ENCODE assay signal across 8 cellular contexts in the genomic region with DNA sequence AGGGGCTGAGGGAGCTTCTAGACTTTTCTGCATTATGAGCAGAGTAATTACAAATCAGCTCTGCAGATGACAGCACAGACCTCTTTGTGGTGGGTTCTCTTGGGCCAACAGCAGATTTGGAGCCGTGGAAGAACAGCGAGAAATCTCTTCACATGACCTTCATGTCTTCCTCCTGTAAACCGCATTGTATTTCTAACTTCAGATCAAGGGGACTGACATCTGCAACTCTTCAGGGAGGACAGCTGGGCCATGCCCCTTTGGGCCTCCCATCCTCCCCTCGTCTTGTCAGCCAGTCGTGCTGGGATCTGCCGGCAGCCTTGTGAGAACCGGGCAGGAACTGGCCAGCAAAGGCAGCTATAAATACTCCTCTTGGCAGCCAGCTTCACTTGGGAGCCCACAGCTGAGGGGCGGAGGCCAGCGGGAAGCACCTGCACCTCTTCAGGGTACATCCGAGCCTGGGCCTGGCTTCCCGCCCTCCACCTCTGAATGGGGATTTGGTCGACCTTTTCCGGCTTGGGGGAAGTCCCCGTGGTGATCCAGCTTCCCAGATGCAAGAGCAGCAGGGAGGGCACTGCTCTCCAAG. TPM values are rescaled to one million over a fixed set of nuclear protein-coding genes. Genes with fewer than 3 reads are reported as not detected.
DNase-seq lines count a peak whose midpoint lies in the region; ATAC-seq and TF ChIP-seq lines count a peak whose summit lies in the region.

No MANE protein-coding gene starts in this region.

- no peak overlapping the region for H3K4ac ChIP-seq in mesendoderm (ENCODE audit: low read depth, low read length)

- no peak overlapping the region for H3K9ac ChIP-seq in mesendoderm (ENCODE audit: low read length)

- H3F3A ChIP-seq in DOHH2 (ENCODE audit: control insufficient read depth, insufficient read depth) = peaks cover 72% of the 10 kb centered on the region

- H3K4me3 ChIP-seq in DOHH2 (ENCODE audit: low read length) (peak overlapping the region; percentile 63), mesendoderm (ENCODE audit: low read length) (no peak overlapping the region)

- H2BK120ac ChIP-seq in mesendoderm (ENCODE audit: low read depth, low read length) = no peak overlapping the region

- H3K56ac ChIP-seq in mesendoderm (ENCODE audit: low read length) = no peak overlapping the region

- no peak overlapping the region for H2AK5ac ChIP-seq in mesendoderm (ENCODE audit: low read length)

- no peaks in the 10 kb centered on the region for H3K27me3 ChIP-seq in DOHH2 (ENCODE audit: control insufficient read depth, low read length)
- no peaks in the 10 kb centered on the region for H3K27me3 ChIP-seq in mesendoderm (ENCODE audit: insufficient read depth, low read length, poor library complexity)

- no peak overlapping the region for H3K23ac ChIP-seq in mesendoderm (ENCODE audit: low read length)

- no peaks in the 10 kb centered on the region for H4K20me1 ChIP-seq in DOHH2 (ENCODE audit: control insufficient read depth, insufficient read depth, low read depth, low read length)

- no peak overlapping the region for H4K5ac ChIP-seq in mesendoderm (ENCODE audit: low read length)

- H4K8ac ChIP-seq in mesendoderm (ENCODE audit: low read depth, low read length) = no peak overlapping the region

- no peaks in the 10 kb centered on the region for H3K79me1 ChIP-seq in mesendoderm (ENCODE audit: low read length)

- no peaks in the 10 kb centered on the region for H3K9me3 ChIP-seq in DOHH2 (ENCODE audit: control insufficient read depth, insufficient read depth, low read length)

- ATAC-seq in HG02571 (IDR thresholded peaks at IDR 0.05; ENCODE audit: unreplicated experiment) = peak; percentile 15

- H3K4me1 ChIP-seq in DOHH2 (ENCODE audit: control insufficient read depth, low read length) (peaks cover 98% of the 10 kb centered on the region), mesendoderm (ENCODE audit: control insufficient read depth, low read depth, low read length) (peaks cover 4% of the 10 kb centered on the region)

- H3K4me2 ChIP-seq in DOHH2 (ENCODE audit: low read length) = peak overlapping the region; percentile 76
- H3K4me2 ChIP-seq in mesendoderm (ENCODE audit: low read length) = no peak overlapping the region

- no peak overlapping the region for H2BK15ac ChIP-seq in mesendoderm (replicated peaks; ENCODE audit: low read depth)

- no peak overlapping the region for H2BK5ac ChIP-seq in mesendoderm (ENCODE audit: low read length)

- no peaks in the 10 kb centered on the region for H3K9me2 ChIP-seq in DOHH2 (replicated peaks; ENCODE audit: control insufficient read depth, low read length)

- H3K36me3 ChIP-seq in DOHH2 (ENCODE audit: control insufficient read depth, low read length) = peaks cover 41% of the 10 kb centered on the region
- no peaks in the 10 kb centered on the region for H3K36me3 ChIP-seq in mesendoderm (ENCODE audit: control insufficient read depth, insufficient read depth, low read length)

- H3K27ac ChIP-seq in DOHH2 (ENCODE audit: low read depth, low read length) (peak overlapping the region; percentile 95), mesendoderm (ENCODE audit: low read depth, low read length) (no peak overlapping the region)

- DNase-seq in NCI-H526 treated with DMSO at 0.1 percent for 48 hours (lab: John Stamatoyannopoulos, UW) (peak; percentile 20), germinal center (ENCODE audit: low spot score) (peak; percentile 56), renal cortical epithelial cell (ENCODE audit: low read depth) (peak; percentile 21), SW480 (ENCODE audit: low spot score) (no peak), mesendoderm (no peak)
- no peak for DNase-seq in activated CD4-positive, alpha-beta T cell treated with anti-CD3 and anti-CD28 coated beads, Interleukin-2, amount 50 U/mL, for 48 hours

- WGBS in mesendoderm (ENCODE audit: extremely low coverage, insufficient coverage, low lambda C conversion rate) = no CpG with 5 or more reads among the region's 14 CpGs

- H3K18ac ChIP-seq in mesendoderm (ENCODE audit: low read length) = no peak overlapping the region

- H3K79me2 ChIP-seq in DOHH2 (ENCODE audit: control insufficient read depth, low read length) (peaks cover 22% of the 10 kb centered on the region), mesendoderm (ENCODE audit: control insufficient read depth, insufficient read depth, low read length) (no peaks in the 10 kb centered on the region)

- TF ChIP-seq CTCF in DOHH2 (IDR thresholded peaks at IDR 0.05; ENCODE audit: low read depth, low read length, poor library complexity, severe bottlenecking) = no peak

RNA-seq across cellular contexts. Expression of a gene that starts 54.8 kb away (rescaled TPM):
- 2.0 and 2.1 TPM in 2 replicates for total RNA-seq in renal cortical epithelial cell
- polyA plus RNA-seq in mesendoderm (2013, experiment 1 of 2) = 10.4 TPM
- polyA plus RNA-seq in mesendoderm (2013, experiment 2 of 2) = 10.1 TPM

Comparison
In these comparisons a context has a peak if more than half of its experiments do, and no peak if none do; other contexts are left out.
1. DNase-seq: peak in NCI-H526 treated with DMSO at 0.1 percent for 48 hours (single experiment), germinal center (single experiment) and renal cortical epithelial cell (single experiment); none in SW480 (single experiment), activated CD4-positive, alpha-beta T cell treated with anti-CD3 and anti-CD28 coated beads, Interleukin-2, amount 50 U/mL, for 48 hours (0 of 2) and mesendoderm (single experiment).